ENCODE assay signal across 22 cellular contexts in genomic region chr2:32532961-32533360, GRCh38.
DNase-seq lines count a peak whose midpoint lies in the region; ATAC-seq, FAIRE-seq and TF ChIP-seq lines count a peak whose summit lies in the region.
"Had no signal": no experiment of that assay in that cellular context is flagged by ENCODE, and none has a peak within 500 bp of the region (broad histone marks: within the 10 kb centered on the region; RNA-seq: fewer than 3 reads in every experiment).

No MANE protein-coding gene starts in this region.

- peaks cover 0 to 20% of the 10 kb centered on the region in 2 experiments; a peak in 3 of 4 replicates for H3K79me1 ChIP-seq in IMR-90 (ENCODE audit: low read depth in 1 of 2, low read length in 2 of 2)

- no peak overlapping the region for H2BK15ac ChIP-seq in IMR-90 (ENCODE audit: low read depth, low read length)

- in situ Hi-C loops in HepG2 (cut with HindIII; ENCODE audit: extremely low pct_ligation_motif_present, low pct_unique_long_range_greater_than_20kb), result no loop called here
- in situ Hi-C loops in IMR-90 (cut with MboI; ENCODE audit: low sequenced_read_pairs), result no loop called here
- in situ Hi-C loops in K562 (cut with MboI), result no loop called here

- H3K23ac ChIP-seq in IMR-90 (ENCODE audit: low read depth, low read length), result no peak overlapping the region

- no peak for TF ChIP-seq POLR2A in HepG2 (IDR thresholded peaks at IDR 0.05; ENCODE audit: insufficient read depth in 1 of 2, low read depth in 2 of 2, low read length in 2 of 2)
- TF ChIP-seq POLR2A in right lobe of liver (IDR thresholded peaks at IDR 0.05), result no peak
- TF ChIP-seq POLR2A in IMR-90 (IDR thresholded peaks at IDR 0.05; ENCODE audit: low read depth, low read length), result no peak
- TF ChIP-seq POLR2A in K562 (conservative IDR thresholded peaks at IDR 0.05), result no peak

- no peak overlapping the region for H4K5ac ChIP-seq in IMR-90 (ENCODE audit: low read depth, low read length)

- H2AFZ ChIP-seq in HepG2 (ENCODE audit: low read length) (no peak overlapping the region), IMR-90 (replicated peaks; ENCODE audit: low read length, poor library complexity) (no peak overlapping the region), K562 (ENCODE audit: low read depth, low read length) (no peak overlapping the region)

- H3K36me3 ChIP-seq in HepG2 (replicated peaks in 1 of 2; ENCODE audit: control insufficient read depth in 1 of 2, insufficient read depth in 2 of 2, low read length in 2 of 2) (peaks cover 8 to 53% of the 10 kb centered on the region in 2 experiments), right lobe of liver (peaks cover 0 to 10% (median under 1%) of the 10 kb centered on the region in 4 donors), IMR-90 (ENCODE audit: control insufficient read depth, insufficient read depth, low read length) (peaks cover 19% of the 10 kb centered on the region), K562 (ENCODE audit: control insufficient read depth, insufficient read depth, low read length) (peaks cover 56% of the 10 kb centered on the region)

- POLR2A ChIA-PET in HepG2 (lab: Yijun Ruan, JAX), result no interaction called here
- POLR2A ChIA-PET in IMR-90 (lab: Charles Lee; ENCODE audit: unreplicated experiment), result no interaction called here
- POLR2A ChIA-PET in K562 (lab: Yijun Ruan, JAX), result no interaction called here

- no peak overlapping the region for H3K4me3 ChIP-seq in HepG2 (replicated peaks in 1 of 3; ENCODE audit: insufficient read depth in 1 of 3, low read depth in 2 of 3, low read length in 3 of 3)
- no peak overlapping the region for H3K4me3 ChIP-seq in right lobe of liver
- H3K4me3 ChIP-seq in IMR-90 (ENCODE audit: insufficient read depth, low read depth, low read length), result no peak overlapping the region
- H3K4me3 ChIP-seq in K562, result no peak overlapping the region
- H3K4me3 ChIP-seq: BLaER1 had no signal

- DNase-seq in HepG2 (ENCODE audit: low spot score) (no peak), right lobe of liver (no peak), IMR-90 (no peak), K562 (ENCODE audit: extremely low read depth in 1 of 4, low spot score in 3 of 4) (no peak), memory B cell (ENCODE audit: low spot score in 2 of 2) (no peak), AML-193 (lab: John Stamatoyannopoulos, UW) (no peak)
- DNase-seq: CD4-positive, alpha-beta memory T cell; DMS153; DMS79; GDM1; GOT3; H9; KG1 had no signal

- no peak overlapping the region for H2AK5ac ChIP-seq in IMR-90 (ENCODE audit: low read depth, low read length)

- H2BK120ac ChIP-seq in IMR-90 (ENCODE audit: low read depth, low read length), result no peak overlapping the region

- peak overlapping the region; percentile 36 for H3K27ac Mint-ChIP-seq in memory B cell
- H3K27ac Mint-ChIP-seq: CD4-positive, alpha-beta memory T cell; H9 had no signal

- FAIRE-seq in HepG2 (lab: Jason Lieb, UNC) (no peak), K562 (lab: Jason Lieb, UNC) (no peak)
- FAIRE-seq: A204.1, GM12892, GM18507 had no signal

- intact Hi-C loops in HepG2 (cut with micrococcal nuclease; ENCODE audit: unreplicated experiment), result no loop called here
- intact Hi-C loops in right lobe of liver (cut with DNase I), result no loop called here
- intact Hi-C loops in IMR-90 (cut with micrococcal nuclease), result no loop called here
- intact Hi-C loops in K562 (cut with micrococcal nuclease), result no loop called here

- no peak overlapping the region for H4K91ac ChIP-seq in IMR-90 (ENCODE audit: insufficient read depth, low read depth, low read length)

- no peak overlapping the region for H3K18ac ChIP-seq in IMR-90 (ENCODE audit: low read depth, low read length)

- H4K20me1 ChIP-seq in HepG2 (ENCODE audit: insufficient read depth, low read length), result no peaks in the 10 kb centered on the region
- no peaks in the 10 kb centered on the region for H4K20me1 ChIP-seq in IMR-90 (ENCODE audit: insufficient read depth, low read length)
- H4K20me1 ChIP-seq in K562 (replicated peaks; ENCODE audit: control insufficient read depth, insufficient read depth, low read length), result no peaks in the 10 kb centered on the region
- H4K20me1 ChIP-seq: BLaER1 had no signal

- H3K27me3 ChIP-seq in HepG2 (ENCODE audit: control insufficient read depth in 1 of 2, insufficient read depth in 2 of 2, low read length in 2 of 2), result no peaks in the 10 kb centered on the region
- H3K27me3 ChIP-seq in right lobe of liver, result no peaks in the 10 kb centered on the region
- H3K27me3 ChIP-seq in IMR-90 (ENCODE audit: control insufficient read depth, insufficient read depth, low read length), result no peaks in the 10 kb centered on the region
- no peaks in the 10 kb centered on the region for H3K27me3 ChIP-seq in K562 (ENCODE audit: control insufficient read depth in 2 of 2, insufficient read depth in 2 of 2, low read length in 2 of 2)
- H3K27me3 ChIP-seq: BLaER1 had no signal

- H3K9ac ChIP-seq in HepG2 (ENCODE audit: insufficient read depth, low read depth, low read length) (no peak overlapping the region), IMR-90 (ENCODE audit: low read depth, low read length) (no peak overlapping the region), K562 (ENCODE audit: insufficient read depth in 1 of 2, low read depth in 2 of 2, low read length in 2 of 2) (no peak overlapping the region)
- H3K9ac ChIP-seq: BLaER1 had no signal

- H3K79me2 ChIP-seq in HepG2 (ENCODE audit: insufficient read depth, low read length) (no peaks in the 10 kb centered on the region), K562 (ENCODE audit: control insufficient read depth, insufficient read depth, low read length) (no peaks in the 10 kb centered on the region)

- H3K9me1 ChIP-seq in IMR-90 (ENCODE audit: insufficient read depth, low read length) (no peaks in the 10 kb centered on the region; the same call in 1 of the 2 replicates), K562 (ENCODE audit: control insufficient read depth, insufficient read depth, low read length) (no peaks in the 10 kb centered on the region)

- TF ChIP-seq RAD21 in HepG2 (CRISPR knock-in tag; IDR thresholded peaks at IDR 0.05), result no peak
- TF ChIP-seq RAD21 in IMR-90 (IDR thresholded peaks at IDR 0.05; ENCODE audit: low read length), result no peak
- no peak for TF ChIP-seq RAD21 in K562 (CRISPR knock-in tag; conservative IDR thresholded peaks at IDR 0.05 in 1 of 2, IDR thresholded peaks at IDR 0.05 in 1 of 2)

- BruUV-seq in HepG2 (replicated peaks; lab: Mats Ljungman, UMichigan), result no TSS peak
- BruUV-seq in IMR-90 (replicated peaks; lab: Mats Ljungman, UMichigan), result no TSS peak
- no TSS peak for BruUV-seq in K562 (replicated peaks; lab: Mats Ljungman, UMichigan)

- ATAC-seq in HepG2 (no peak), right lobe of liver (no peak), IMR-90 (ENCODE audit: low read depth) (no peak), K562 (no peak), memory B cell (ENCODE audit: low read depth) (no peak), GM19397 (IDR thresholded peaks at IDR 0.05; ENCODE audit: unreplicated experiment) (no peak), HG03442 (IDR thresholded peaks at IDR 0.05; ENCODE audit: unreplicated experiment) (no peak)

- H2AK9ac ChIP-seq in IMR-90 (replicated peaks; ENCODE audit: low read depth, low read length, poor library complexity), result no peak overlapping the region

- no peak overlapping the region for H3K14ac ChIP-seq in IMR-90 (replicated peaks; ENCODE audit: low read depth, low read length)

- 100% methylated on average over 1 of the region's 1 CpG for WGBS in HepG2 (ENCODE audit: low lambda C conversion rate)
- 65% methylated on average over 1 of the region's 1 CpG for whole genome bisulfite sequencing in right lobe of liver (ENCODE audit: insufficient coverage, low coverage, low lambda C conversion rate, missing lambda C conversion rate)
- no CpG with 5 or more reads among the region's 1 CpG for WGBS in IMR-90 (ENCODE audit: extremely low coverage in 2 of 2, insufficient read length in 1 of 2), 2 experiments
- 100% methylated on average over 1 of the region's 1 CpG for WGBS in K562 (ENCODE audit: insufficient coverage, low coverage, missing lambda C conversion rate)

- H3K4me2 ChIP-seq in HepG2 (ENCODE audit: low read depth, low read length) (no peak overlapping the region), IMR-90 (ENCODE audit: low read depth, low read length) (no peak overlapping the region), K562 (ENCODE audit: insufficient read depth, low read length) (no peak overlapping the region)
- H3K4me2 ChIP-seq: BLaER1 had no signal

- H3K4me1 ChIP-seq in HepG2 (ENCODE audit: insufficient read depth, low read length) (no peaks in the 10 kb centered on the region), right lobe of liver (no peaks in the 10 kb centered on the region), IMR-90 (ENCODE audit: control insufficient read depth, insufficient read depth, low read length) (no peaks in the 10 kb centered on the region), K562 (replicated peaks in 1 of 2; ENCODE audit: control insufficient read depth in 2 of 2, insufficient read depth in 2 of 2, low read length in 2 of 2) (no peaks in the 10 kb centered on the region)
- H3K4me1 ChIP-seq: BLaER1 had no signal

- no peaks in the 10 kb centered on the region for H3K9me3 Mint-ChIP-seq in memory B cell
- H3K9me3 Mint-ChIP-seq: H9, IgD-negative memory B cell had no signal

- dilution Hi-C loops in IMR-90 (cut with HindIII; ENCODE audit: low sequenced_read_pairs, unreplicated experiment), result no loop called here

- H3K27ac ChIP-seq in HepG2 (ENCODE audit: extremely low read length, insufficient read depth, low read length) (no peak overlapping the region), right lobe of liver (no peak overlapping the region), IMR-90 (ENCODE audit: insufficient read depth, low read length) (no peak overlapping the region), K562 (ENCODE audit: extremely low read depth, low read depth, low read length) (no peak overlapping the region)
- H3K27ac ChIP-seq: BLaER1, HL-60 had no signal

- no peak overlapping the region for H3K4ac ChIP-seq in IMR-90 (ENCODE audit: low read depth, low read length)

- no peak for TF ChIP-seq CTCF in HepG2 (CRISPR knock-in tag; IDR thresholded peaks at IDR 0.05)
- TF ChIP-seq CTCF in right lobe of liver (IDR thresholded peaks at IDR 0.05), result no peak
- no peak for TF ChIP-seq CTCF in IMR-90 (conservative IDR thresholded peaks at IDR 0.05; ENCODE audit: low read depth, low read length)
- no peak for TF ChIP-seq CTCF in K562 (IDR thresholded peaks at IDR 0.05 in 2 of 3, conservative IDR thresholded peaks at IDR 0.05 in 1 of 3; ENCODE audit: insufficient read depth in 2 of 3, low read depth in 1 of 3, low read length in 3 of 3)

- H3K4me1 Mint-ChIP-seq in memory B cell, result peaks cover 3% of the 10 kb centered on the region
- H3K4me1 Mint-ChIP-seq: H9 had no signal

- H2BK20ac ChIP-seq in IMR-90 (ENCODE audit: low read depth, low read length), result no peak overlapping the region

- H3K4me3 Mint-ChIP-seq in memory B cell, result no peak overlapping the region
- H3K4me3 Mint-ChIP-seq: CD14-positive monocyte; CD4-positive, alpha-beta memory T cell; H9; IgD-negative memory B cell had no signal

- CTCF ChIA-PET in HepG2 (lab: Yijun Ruan, JAX; ENCODE audit: low intra/inter-chr PET ratio, low total read pairs), result no interaction called here
- CTCF ChIA-PET in IMR-90 (lab: Yijun Ruan, JAX), result no interaction called here
- CTCF ChIA-PET in K562 (lab: Yijun Ruan, JAX; ENCODE audit: low intra/inter-chr PET ratio), result no interaction called here

- no peak overlapping the region for H2BK5ac ChIP-seq in IMR-90 (ENCODE audit: low read depth, low read length, poor library complexity, severe bottlenecking)

- TF ChIP-seq EP300 in HepG2 (IDR thresholded peaks at IDR 0.05; ENCODE audit: low read depth in 2 of 2, low read length in 2 of 2) (no peak), HepG2 (CRISPR knock-in tag; IDR thresholded peaks at IDR 0.05; ENCODE audit: borderline replicate concordance) (no peak), K562 (IDR thresholded peaks at IDR 0.05; ENCODE audit: low read length) (no peak)

- H3K56ac ChIP-seq in IMR-90 (ENCODE audit: extremely low read depth, insufficient read depth, low read length), result no peak overlapping the region

- peaks cover 39% of the 10 kb centered on the region for H3K36me3 Mint-ChIP-seq in memory B cell

- H3K9me3 ChIP-seq in HepG2 (ENCODE audit: low read length) (no peaks in the 10 kb centered on the region), right lobe of liver (no peaks in the 10 kb centered on the region), IMR-90 (ENCODE audit: control insufficient read depth, insufficient read depth, low read length) (no peaks in the 10 kb centered on the region), K562 (replicated peaks; ENCODE audit: control insufficient read depth, insufficient read depth, low read depth, low read length) (no peaks in the 10 kb centered on the region)

- H3K27me3 Mint-ChIP-seq in memory B cell, result no peaks in the 10 kb centered on the region
- H3K27me3 Mint-ChIP-seq: CD4-positive, alpha-beta memory T cell; IgD-negative memory B cell had no signal

- H4K8ac ChIP-seq in IMR-90 (ENCODE audit: low read depth in 2 of 2, low read length in 2 of 2), result no peak overlapping the region

Comparison
In these comparisons a context has a peak if more than half of its experiments do, and no peak if none do; other contexts are left out.
1. Of the 241 proteins assayed by ChIP-seq in both HepG2 and K562: peak only in HepG2: none; only in K562: none; in both: MAFF and MAFK; in neither: 239.